29 cellular contexts compared by ENCODE assay signal in the genomic region with DNA sequence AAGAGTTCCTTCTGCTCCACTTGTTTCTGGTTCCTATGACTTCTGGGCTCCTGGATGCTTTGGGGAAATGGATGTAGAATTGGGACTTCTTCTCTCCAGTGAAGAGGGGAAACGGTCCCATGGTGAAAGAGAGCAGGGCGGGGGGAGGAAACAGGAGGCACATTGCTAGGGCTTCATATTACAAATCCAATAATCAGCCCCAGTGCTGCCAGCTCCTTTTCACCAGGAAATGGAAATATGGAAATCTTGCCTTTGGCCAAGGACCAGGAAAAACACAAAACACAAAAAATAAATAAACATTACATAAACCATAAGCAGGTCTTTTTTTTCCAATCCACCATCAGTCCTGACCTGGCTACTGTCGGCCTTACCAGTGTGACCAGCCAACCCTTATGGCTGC. TPM values are rescaled to one million over a fixed set of nuclear protein-coding genes. Genes with fewer than 3 reads are reported as not detected.
A peak's percentile ranks its signal among the peaks of the same experiment; 100 is the strongest.
DNase-seq lines count a peak whose midpoint lies in the region; ATAC-seq and TF ChIP-seq lines count a peak whose summit lies in the region.
"Had no signal": no experiment of that assay in that cellular context is flagged by ENCODE, and none has a peak within 500 bp of the region (broad histone marks: within the 10 kb centered on the region; RNA-seq: fewer than 3 reads in every experiment).

No MANE protein-coding gene starts in this region.

- H3K4me3 ChIP-seq in mammary epithelial cell (replicated peaks in 1 of 3; ENCODE audit: insufficient read depth in 1 of 3, low read depth in 2 of 3, low read length in 3 of 3) = no peak overlapping the region
- no peak overlapping the region for H3K4me3 ChIP-seq in LNCaP clone FGC (ENCODE audit: low read depth, low read length)
- no peak overlapping the region for H3K4me3 ChIP-seq in Karpas-422 (ENCODE audit: low read length)
- H3K4me3 ChIP-seq: BLaER1 treated with 17β-estradiol and CSF1 and Interleukin-3, amounts not matched to agents 10 nM and 100 nM; HAP-1 had no signal

- H3K9me2 ChIP-seq in Karpas-422 (replicated peaks; ENCODE audit: insufficient read depth, low read length) = no peaks in the 10 kb centered on the region

- no peak overlapping the region for H3K4me2 ChIP-seq in mammary epithelial cell (ENCODE audit: insufficient read depth, low read depth, low read length)
- H3K4me2 ChIP-seq in Karpas-422 (ENCODE audit: low read depth, low read length, poor library complexity, severe bottlenecking) = no peak overlapping the region
- H3K4me2 ChIP-seq: BLaER1 treated with 17β-estradiol and CSF1 and Interleukin-3, amounts not matched to agents 10 nM and 100 nM had no signal

- POLR2A ChIA-PET in MCF 10A (lab: Yijun Ruan, JAX) = interaction anchor here (0.6 to 0.8 kb wide), 2 partner anchors 11 to 136 kb away, joined by 3 to 4 read pairs; no protein-coding TSS in a partner anchor

- H3K79me2 ChIP-seq in mammary epithelial cell (ENCODE audit: insufficient read depth, low read length) (no peaks in the 10 kb centered on the region), Karpas-422 (ENCODE audit: low read length) (no peaks in the 10 kb centered on the region)

- DNase-seq in MCF 10A (ENCODE audit: unreplicated experiment) = peak; percentile 62
- no peak for DNase-seq in mammary epithelial cell
- peak; percentile 15 for DNase-seq in LNCaP clone FGC (ENCODE audit: low read depth)
- DNase-seq in NCI-H82 (lab: John Stamatoyannopoulos, UW) = peak; percentile 69
- no peak for DNase-seq in Karpas-422
- DNase-seq in iPS-NIHi7 (ENCODE audit: extremely low spot score) = no peak
- DNase-seq: AML-193; CD4-positive, alpha-beta memory T cell; COR-L47; DMS 273 treated with DMSO at 0.1 percent for 48 hours; GOT3; IMR-90; KG1; NCI-H1092 treated with DMSO at 0.1 percent for 48 hours; NCI-H1436; NCI-H187; NCI-H2107; NCI-H446 treated with DMSO at 0.1 percent for 48 hours; NCI-H69; NK-92 treated with Interleukin-12 subunit alpha and Interleukin-12 subunit beta, amount 100 ng/mL, for 24 hours; SHP77 treated with DMSO at 0.1 percent for 48 hours; T-helper 1 cell had no signal

- H3K36me3 ChIP-seq in mammary epithelial cell (ENCODE audit: insufficient read depth, low read length) (no peaks in the 10 kb centered on the region), Karpas-422 (ENCODE audit: insufficient read depth, low read length) (no peaks in the 10 kb centered on the region)
- H3K36me3 ChIP-seq: BLaER1 treated with 17β-estradiol and CSF1 and Interleukin-3, amounts not matched to agents 10 nM and 100 nM; HAP-1 had no signal

- TF ChIP-seq POLR2A in GM18505 (IDR thresholded peaks at IDR 0.05; ENCODE audit: borderline replicate concordance, extremely low read depth, insufficient read depth, insufficient read length) = no peak

- no peaks in the 10 kb centered on the region for H3K9me3 Mint-ChIP-seq in MCF 10A (ENCODE audit: unreplicated experiment)
- H3K9me3 Mint-ChIP-seq: CD4-positive, alpha-beta memory T cell had no signal

- WGBS in mammary epithelial cell (ENCODE audit: low coverage, missing lambda C conversion rate) = 87% methylated on average over 3 of the region's 3 CpGs

- CTCF ChIA-PET in MCF 10A (lab: Yijun Ruan, JAX) (interaction anchor here (0.5 to 1.8 kb wide), 6 partner anchors 13 to 1685 kb away, joined by 3 to 6 read pairs (median 3); no protein-coding TSS in a partner anchor), mammary epithelial cell (lab: Charles Lee; ENCODE audit: low non-redundant PET) (interaction anchor here (0.8 kb wide), 1 partner anchor 10 kb away, joined by 3 read pairs; no protein-coding TSS in a partner anchor)

- no peak for ATAC-seq in GM18505 (IDR thresholded peaks at IDR 0.05; ENCODE audit: unreplicated experiment)
- ATAC-seq in HG02623 (IDR thresholded peaks at IDR 0.05; ENCODE audit: unreplicated experiment) = no peak
- ATAC-seq: Panc1 had no signal

- in situ Hi-C loops in mammary epithelial cell (cut with MboI; ENCODE audit: low sequenced_read_pairs in 2 of 2) = no loop called here

- H3K36me3 Mint-ChIP-seq in MCF 10A (ENCODE audit: insufficient read depth, unreplicated experiment) = no peaks in the 10 kb centered on the region
- H3K36me3 Mint-ChIP-seq: CD4-positive, alpha-beta memory T cell had no signal

- H3K27me3 ChIP-seq in mammary epithelial cell (ENCODE audit: insufficient read depth, low read length) (no peaks in the 10 kb centered on the region), Karpas-422 (ENCODE audit: low read length) (no peaks in the 10 kb centered on the region)
- H3K27me3 ChIP-seq: BLaER1 treated with 17β-estradiol and CSF1 and Interleukin-3, amounts not matched to agents 10 nM and 100 nM had no signal

- no peak overlapping the region for H3K4me3 Mint-ChIP-seq in MCF 10A (ENCODE audit: unreplicated experiment)
- H3K4me3 Mint-ChIP-seq: CD4-positive, alpha-beta memory T cell had no signal

- intact Hi-C loops in MCF 10A (cut with micrococcal nuclease) (no loop called here), mammary epithelial cell (cut with micrococcal nuclease) (no loop called here)

- TF ChIP-seq CTCF in MCF 10A (IDR thresholded peaks at IDR 0.05; ENCODE audit: unreplicated experiment) = no peak
- no peak for TF ChIP-seq CTCF in mammary epithelial cell (conservative IDR thresholded peaks at IDR 0.05 in 1 of 2, IDR thresholded peaks at IDR 0.05 in 1 of 2; ENCODE audit: extremely low read depth in 1 of 2, insufficient read depth in 1 of 2, low read depth in 1 of 2, low read length in 2 of 2)
- no peak for TF ChIP-seq CTCF in LNCaP clone FGC (IDR thresholded peaks at IDR 0.05; ENCODE audit: control insufficient read depth, extremely low read depth, insufficient read depth)

- H3K9ac ChIP-seq in mammary epithelial cell (ENCODE audit: insufficient read depth, low read length) = no peak overlapping the region
- H3K9ac ChIP-seq in Karpas-422 (ENCODE audit: low read length) = no peak overlapping the region
- H3K9ac ChIP-seq: BLaER1 treated with 17β-estradiol and CSF1 and Interleukin-3, amounts not matched to agents 10 nM and 100 nM had no signal

- H3K9me3 ChIP-seq in mammary epithelial cell (replicated peaks; ENCODE audit: insufficient read depth, low read length) (no peaks in the 10 kb centered on the region), Karpas-422 (ENCODE audit: low read length) (no peaks in the 10 kb centered on the region)
- H3K9me3 ChIP-seq: BLaER1 treated with 17β-estradiol and CSF1 and Interleukin-3, amounts not matched to agents 10 nM and 100 nM; HAP-1 had no signal

- H2AFZ ChIP-seq in mammary epithelial cell (ENCODE audit: low read depth, low read length) = no peak overlapping the region
- H2AFZ ChIP-seq in Karpas-422 (ENCODE audit: low read length) = no peak overlapping the region

- H3K27me3 Mint-ChIP-seq in MCF 10A (ENCODE audit: insufficient read depth, unreplicated experiment) = no peaks in the 10 kb centered on the region

- no peak overlapping the region for H3K27ac Mint-ChIP-seq in MCF 10A (ENCODE audit: low read depth, unreplicated experiment)
- H3K27ac Mint-ChIP-seq: CD4-positive, alpha-beta memory T cell had no signal

- dilution Hi-C loops in mammary epithelial cell (cut with HindIII; ENCODE audit: low sequenced_read_pairs) = no loop called here

- H3K4me1 ChIP-seq in mammary epithelial cell (ENCODE audit: insufficient read depth, low read length) = peaks cover 13% of the 10 kb centered on the region
- H3K4me1 ChIP-seq in Karpas-422 (ENCODE audit: low read length) = no peaks in the 10 kb centered on the region
- H3K4me1 ChIP-seq: HAP-1 had no signal

- BruUV-seq in MCF 10A (replicated peaks; lab: Mats Ljungman, UMichigan) (no TSS peak), mammary epithelial cell (replicated peaks; lab: Mats Ljungman, UMichigan) (no TSS peak)

- H3K4me1 Mint-ChIP-seq in MCF 10A (ENCODE audit: insufficient read depth, unreplicated experiment) = peaks cover 23% of the 10 kb centered on the region
- H3K4me1 Mint-ChIP-seq: CD4-positive, alpha-beta memory T cell had no signal

- H3K27ac ChIP-seq in mammary epithelial cell (ENCODE audit: insufficient read depth, low read depth, low read length) = no peak overlapping the region
- H3K27ac ChIP-seq in Karpas-422 (ENCODE audit: low read length) = no peak overlapping the region
- H3K27ac ChIP-seq: BLaER1 treated with 17β-estradiol and CSF1 and Interleukin-3, amounts not matched to agents 10 nM and 100 nM; RWPE1 had no signal

- no peaks in the 10 kb centered on the region for H4K20me1 ChIP-seq in mammary epithelial cell (ENCODE audit: insufficient read depth, low read length)
- H4K20me1 ChIP-seq in Karpas-422 (ENCODE audit: insufficient read depth, low read depth, low read length) = no peaks in the 10 kb centered on the region
- H4K20me1 ChIP-seq: BLaER1 treated with 17β-estradiol and CSF1 and Interleukin-3, amounts not matched to agents 10 nM and 100 nM had no signal

RNA-seq across cellular contexts. Expression of gene PI3, which starts 1.8 kb away (rescaled TPM):
- total RNA-seq in MCF 10A (2022) (1.0 and 2.8 TPM in 2 replicates), mammary epithelial cell (10 to 100 TPM in 1 of 2 donors, 1 to 10 TPM in 1; 1.3 to 45.4 TPM)
- polyA plus RNA-seq in mammary epithelial cell = 188 TPM
- polyA minus RNA-seq in mammary epithelial cell = 85.6 TPM
- not detected in 2 replicates for total RNA-seq in Karpas-422 (2014; rRNA removed; shearing (Covaris generic); ENCODE audit: low replicate concordance)
- total RNA-seq: CD4-positive, alpha-beta memory T cell; Daoy; IMR-90 had no signal
- polyA plus RNA-seq: CD4-positive, alpha-beta memory T cell; IMR-90 had no signal

RNA-seq across cellular contexts. Expression of gene SEMG1, which starts 30.3 kb away (rescaled TPM):
- total RNA-seq in MCF 10A (2022) = not detected in 2 replicates
- not detected for total RNA-seq in mammary epithelial cell
- polyA plus RNA-seq in mammary epithelial cell = not detected
- not detected for polyA minus RNA-seq in mammary epithelial cell
- total RNA-seq in Karpas-422 (2014; rRNA removed; shearing (Covaris generic); ENCODE audit: low replicate concordance) = not detected in 2 replicates
- total RNA-seq: CD4-positive, alpha-beta memory T cell; Daoy; IMR-90 had no signal
- polyA plus RNA-seq: CD4-positive, alpha-beta memory T cell; IMR-90 had no signal

RNA-seq across cellular contexts. Expression of gene SEMG2, which starts 44.6 kb away (rescaled TPM):
- total RNA-seq in MCF 10A (2022) (not detected in 2 replicates), mammary epithelial cell (not detected)
- not detected for polyA plus RNA-seq in mammary epithelial cell
- not detected for polyA minus RNA-seq in mammary epithelial cell
- total RNA-seq in Karpas-422 (2014; rRNA removed; shearing (Covaris generic); ENCODE audit: low replicate concordance) = not detected in 2 replicates
- total RNA-seq: CD4-positive, alpha-beta memory T cell; Daoy; IMR-90 had no signal
- polyA plus RNA-seq: CD4-positive, alpha-beta memory T cell; IMR-90 had no signal

RNA-seq across cellular contexts. Expression of gene WFDC12, which starts 52.3 kb away (rescaled TPM):
- total RNA-seq in MCF 10A (2022) (not detected in 2 replicates), mammary epithelial cell (not detected)
- polyA plus RNA-seq in mammary epithelial cell = 0.10 TPM
- polyA minus RNA-seq in mammary epithelial cell = not detected
- not detected in 2 replicates for total RNA-seq in Karpas-422 (2014; rRNA removed; shearing (Covaris generic); ENCODE audit: low replicate concordance)
- total RNA-seq: CD4-positive, alpha-beta memory T cell; Daoy; IMR-90 had no signal
- polyA plus RNA-seq: CD4-positive, alpha-beta memory T cell; IMR-90 had no signal

Comparison
In these comparisons a context has a peak if more than half of its experiments do, and no peak if none do; other contexts are left out.
1. DNase-seq: peak in MCF 10A (single experiment), LNCaP clone FGC (single experiment) and NCI-H82 (single experiment); none in mammary epithelial cell (single experiment), Karpas-422 (single experiment) and iPS-NIHi7 (single experiment).